In genomic region chr1:151618470-151618869, GRCh38 we compare ENCODE assay signal across 2 cellular contexts.
TF ChIP-seq lines count a peak whose summit lies in the region.

No MANE protein-coding gene starts in this region.

TF ChIP-seq in A549, 52 proteins besides CTCF, POLR2A, EP300 and RAD21 (continued from another document):
- no peak for TF ChIP-seq E2F6 (IDR thresholded peaks at IDR 0.05; ENCODE audit: borderline replicate concordance, low read depth)
- no peak for TF ChIP-seq CEBPB (IDR thresholded peaks at IDR 0.05)
- no peak for TF ChIP-seq HOXB5 (CRISPR knock-in tag; IDR thresholded peaks at IDR 0.05)
- TF ChIP-seq KDM1A (IDR thresholded peaks at IDR 0.05; ENCODE audit: low read depth) = no peak
- TF ChIP-seq ZC3H11A (IDR thresholded peaks at IDR 0.05) = no peak
- TF ChIP-seq RFX5 (IDR thresholded peaks at IDR 0.05) = no peak
- TF ChIP-seq ESRRA (IDR thresholded peaks at IDR 0.05; ENCODE audit: borderline replicate concordance, low read length) = no peak
- no peak for TF ChIP-seq EHMT2 (IDR thresholded peaks at IDR 0.05; ENCODE audit: low read depth)
- no peak for TF ChIP-seq RCOR1 (IDR thresholded peaks at IDR 0.05; ENCODE audit: low read depth, low read length)
TF ChIP-seq in A549: peak in this region for 0.

TF ChIP-seq in GM23338, 12 proteins besides CTCF, POLR2A, EP300 and RAD21 (continued from another document):
- TF ChIP-seq, protein P1, sequence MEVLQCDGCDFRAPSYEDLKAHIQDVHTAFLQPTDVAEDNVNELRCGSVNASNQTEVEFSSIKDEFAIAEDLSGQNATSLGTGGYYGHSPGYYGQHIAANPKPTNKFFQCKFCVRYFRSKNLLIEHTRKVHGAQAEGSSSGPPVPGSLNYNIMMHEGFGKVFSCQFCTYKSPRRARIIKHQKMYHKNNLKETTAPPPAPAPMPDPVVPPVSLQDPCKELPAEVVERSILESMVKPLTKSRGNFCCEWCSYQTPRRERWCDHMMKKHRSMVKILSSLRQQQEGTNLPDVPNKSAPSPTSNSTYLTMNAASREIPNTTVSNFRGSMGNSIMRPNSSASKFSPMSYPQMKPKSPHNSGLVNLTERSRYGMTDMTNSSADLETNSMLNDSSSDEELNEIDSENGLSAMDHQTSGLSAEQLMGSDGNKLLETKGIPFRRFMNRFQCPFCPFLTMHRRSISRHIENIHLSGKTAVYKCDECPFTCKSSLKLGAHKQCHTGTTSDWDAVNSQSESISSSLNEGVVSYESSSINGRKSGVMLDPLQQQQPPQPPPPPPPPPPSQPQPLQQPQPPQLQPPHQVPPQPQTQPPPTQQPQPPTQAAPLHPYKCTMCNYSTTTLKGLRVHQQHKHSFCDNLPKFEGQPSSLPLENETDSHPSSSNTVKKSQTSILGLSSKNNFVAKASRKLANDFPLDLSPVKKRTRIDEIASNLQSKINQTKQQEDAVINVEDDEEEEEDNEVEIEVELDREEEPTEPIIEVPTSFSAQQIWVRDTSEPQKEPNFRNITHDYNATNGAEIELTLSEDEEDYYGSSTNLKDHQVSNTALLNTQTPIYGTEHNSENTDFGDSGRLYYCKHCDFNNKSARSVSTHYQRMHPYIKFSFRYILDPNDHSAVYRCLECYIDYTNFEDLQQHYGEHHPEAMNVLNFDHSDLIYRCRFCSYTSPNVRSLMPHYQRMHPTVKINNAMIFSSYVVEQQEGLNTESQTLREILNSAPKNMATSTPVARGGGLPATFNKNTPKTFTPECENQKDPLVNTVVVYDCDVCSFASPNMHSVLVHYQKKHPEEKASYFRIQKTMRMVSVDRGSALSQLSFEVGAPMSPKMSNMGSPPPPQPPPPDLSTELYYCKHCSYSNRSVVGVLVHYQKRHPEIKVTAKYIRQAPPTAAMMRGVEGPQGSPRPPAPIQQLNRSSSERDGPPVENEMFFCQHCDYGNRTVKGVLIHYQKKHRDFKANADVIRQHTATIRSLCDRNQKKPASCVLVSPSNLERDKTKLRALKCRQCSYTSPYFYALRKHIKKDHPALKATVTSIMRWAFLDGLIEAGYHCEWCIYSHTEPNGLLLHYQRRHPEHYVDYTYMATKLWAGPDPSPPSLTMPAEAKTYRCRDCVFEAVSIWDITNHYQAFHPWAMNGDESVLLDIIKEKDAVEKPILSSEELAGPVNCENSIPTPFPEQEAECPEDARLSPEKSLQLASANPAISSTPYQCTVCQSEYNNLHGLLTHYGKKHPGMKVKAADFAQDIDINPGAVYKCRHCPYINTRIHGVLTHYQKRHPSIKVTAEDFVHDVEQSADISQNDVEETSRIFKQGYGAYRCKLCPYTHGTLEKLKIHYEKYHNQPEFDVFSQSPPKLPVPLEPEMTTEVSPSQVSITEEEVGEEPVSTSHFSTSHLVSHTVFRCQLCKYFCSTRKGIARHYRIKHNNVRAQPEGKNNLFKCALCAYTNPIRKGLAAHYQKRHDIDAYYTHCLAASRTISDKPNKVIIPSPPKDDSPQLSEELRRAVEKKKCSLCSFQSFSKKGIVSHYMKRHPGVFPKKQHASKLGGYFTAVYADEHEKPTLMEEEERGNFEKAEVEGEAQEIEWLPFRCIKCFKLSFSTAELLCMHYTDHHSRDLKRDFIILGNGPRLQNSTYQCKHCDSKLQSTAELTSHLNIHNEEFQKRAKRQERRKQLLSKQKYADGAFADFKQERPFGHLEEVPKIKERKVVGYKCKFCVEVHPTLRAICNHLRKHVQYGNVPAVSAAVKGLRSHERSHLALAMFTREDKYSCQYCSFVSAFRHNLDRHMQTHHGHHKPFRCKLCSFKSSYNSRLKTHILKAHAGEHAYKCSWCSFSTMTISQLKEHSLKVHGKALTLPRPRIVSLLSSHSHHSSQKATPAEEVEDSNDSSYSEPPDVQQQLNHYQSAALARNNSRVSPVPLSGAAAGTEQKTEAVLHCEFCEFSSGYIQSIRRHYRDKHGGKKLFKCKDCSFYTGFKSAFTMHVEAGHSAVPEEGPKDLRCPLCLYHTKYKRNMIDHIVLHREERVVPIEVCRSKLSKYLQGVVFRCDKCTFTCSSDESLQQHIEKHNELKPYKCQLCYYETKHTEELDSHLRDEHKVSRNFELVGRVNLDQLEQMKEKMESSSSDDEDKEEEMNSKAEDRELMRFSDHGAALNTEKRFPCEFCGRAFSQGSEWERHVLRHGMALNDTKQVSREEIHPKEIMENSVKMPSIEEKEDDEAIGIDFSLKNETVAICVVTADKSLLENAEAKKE (CRISPR knock-in tag; IDR thresholded peaks at IDR 0.05) = no peak
- TF ChIP-seq CREB1 (CRISPR knock-in tag; IDR thresholded peaks at IDR 0.05; ENCODE audit: low read depth) = no peak
- no peak for TF ChIP-seq ZNF331 (CRISPR knock-in tag; IDR thresholded peaks at IDR 0.05; ENCODE audit: low read depth)
- no peak for TF ChIP-seq JUNB (IDR thresholded peaks at IDR 0.05; ENCODE audit: unreplicated experiment)
- TF ChIP-seq ETS1 (IDR thresholded peaks at IDR 0.05) = no peak
- no peak for TF ChIP-seq EZH2phosphoT487 (IDR thresholded peaks at IDR 0.05; ENCODE audit: unreplicated experiment)
- TF ChIP-seq EZH2 (IDR thresholded peaks at IDR 0.05; ENCODE audit: low read depth, unreplicated experiment) = no peak
- TF ChIP-seq POLR2AphosphoS5 (IDR thresholded peaks at IDR 0.05; ENCODE audit: low read depth) = no peak
- no peak for TF ChIP-seq NANOG (IDR thresholded peaks at IDR 0.05; ENCODE audit: borderline replicate concordance)
